8 cellular contexts compared by ENCODE assay signal in the genomic region with DNA sequence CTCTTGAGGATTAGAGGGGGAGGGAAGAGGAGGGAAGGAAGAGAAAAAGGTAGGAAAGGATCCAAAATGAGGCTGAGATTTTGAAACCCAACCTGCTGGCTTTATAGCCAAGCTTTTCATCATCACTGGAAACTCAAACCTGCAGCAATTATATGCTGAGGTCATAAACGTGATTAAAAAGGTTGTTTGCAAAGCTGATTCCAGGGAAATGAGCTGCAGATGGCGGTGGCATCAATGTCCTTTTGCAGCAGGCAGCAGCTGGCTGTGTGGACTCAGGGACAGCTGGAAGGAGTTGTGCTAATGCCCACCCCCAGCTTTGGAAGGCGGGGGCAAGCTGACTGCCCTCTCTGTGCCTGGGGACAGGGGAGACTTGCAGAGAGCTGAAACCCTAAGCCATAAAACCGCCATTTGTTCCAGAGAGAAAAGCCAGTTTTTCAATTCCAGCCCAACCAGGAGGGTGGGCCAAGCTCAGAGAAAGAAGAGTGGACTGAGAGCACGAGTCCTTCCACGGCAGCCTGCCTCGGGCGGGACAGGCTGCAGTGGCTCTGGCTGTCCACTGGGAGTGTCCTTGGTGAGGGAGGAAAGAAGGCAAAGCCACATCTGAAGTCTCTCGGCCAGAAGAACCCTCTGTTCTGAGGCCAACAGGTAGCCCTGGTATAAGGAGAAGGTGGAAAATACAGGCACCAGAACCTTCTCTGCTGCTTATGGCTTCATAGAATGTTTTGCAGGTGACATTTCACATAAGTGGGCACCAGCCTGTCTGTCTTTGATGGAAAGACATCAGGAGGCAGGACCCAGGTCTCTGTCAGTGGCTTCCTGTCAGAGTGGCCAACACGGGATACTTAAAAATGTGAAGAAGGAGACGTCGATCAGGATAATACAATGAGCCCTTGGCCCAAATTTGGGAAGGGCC.
A peak's percentile ranks its signal among the peaks of the same experiment; 100 is the strongest.
DNase-seq lines count a peak whose midpoint lies in the region; ATAC-seq and TF ChIP-seq lines count a peak whose summit lies in the region.

No MANE protein-coding gene starts in this region.

- no peak overlapping the region for H3K18ac ChIP-seq in mesenchymal stem cell (ENCODE audit: low read depth in 1 of 2, low read length in 2 of 2)

- H3K4me3 ChIP-seq in choroid plexus epithelial cell (ENCODE audit: low read depth, low read length) (no peak overlapping the region), mesenchymal stem cell (ENCODE audit: insufficient read depth in 1 of 2, low read depth in 1 of 2, low read length in 2 of 2) (no peak overlapping the region)
- no peak overlapping the region for H3K4me3 ChIP-seq in CD8-positive, alpha-beta T cell (ENCODE audit: low read depth, low read length)

- peaks cover 59 to 83% of the 10 kb centered on the region in 2 experiments for H3K27me3 ChIP-seq in mesenchymal stem cell (ENCODE audit: control insufficient read depth in 1 of 2, insufficient read depth in 1 of 2, low read length in 2 of 2)
- H3K27me3 ChIP-seq in CD8-positive, alpha-beta T cell (ENCODE audit: insufficient read depth, low read length) = no peaks in the 10 kb centered on the region

- H2BK5ac ChIP-seq in mesenchymal stem cell (ENCODE audit: low read depth, low read length, poor library complexity, severe bottlenecking) = no peak overlapping the region

- no peak overlapping the region for H3K9ac ChIP-seq in mesenchymal stem cell (ENCODE audit: low read length)

- H3K27me3 Mint-ChIP-seq in CD8-positive, alpha-beta T cell (ENCODE audit: low read depth) = peaks cover 31% of the 10 kb centered on the region

- H3K4me1 Mint-ChIP-seq in CD8-positive, alpha-beta T cell (ENCODE audit: low read depth) = peaks cover 2% of the 10 kb centered on the region

- no peak overlapping the region for H3K4me3 Mint-ChIP-seq in CD8-positive, alpha-beta T cell

- H2AK5ac ChIP-seq in mesenchymal stem cell (ENCODE audit: low read length, severe bottlenecking) = no peak overlapping the region

- intact Hi-C loops in CD8-positive, alpha-beta T cell (cut with DNase I, micrococcal nuclease) = loop anchor here in 1 of 2 experiments (5.0 kb wide), 1 partner anchor 118 kb away; no protein-coding TSS in a partner anchor

- DNase-seq in H4 (ENCODE audit: low spot score) (peak; percentile 64), NCI-H460 (ENCODE audit: extremely low read depth, low read depth) (peak; percentile 23), choroid plexus epithelial cell (ENCODE audit: low read depth) (peak; percentile 64), mesenchymal stem cell (peak; percentile 64)
- DNase-seq in CD8-positive, alpha-beta T cell = no peak
- DNase-seq in stimulated activated naive CD8-positive, alpha-beta T cell treated with anti-CD3 and anti-CD28 coated beads, Interleukin-15, Interleukin-2, amounts not matched to agents 100 U/mL and 50 U/mL, for 24 hours = no peak
- no peak for DNase-seq in activated effector memory CD4-positive, alpha-beta T cell treated with anti-CD3 and anti-CD28 coated beads, Interleukin-2, amount 50 U/mL, for 16 hours

- H3K9me3 ChIP-seq in mesenchymal stem cell (ENCODE audit: control insufficient read depth, low read length) = peaks cover 15% of the 10 kb centered on the region
- H3K9me3 ChIP-seq in CD8-positive, alpha-beta T cell (ENCODE audit: low read length) = no peaks in the 10 kb centered on the region

- peak; percentile 66 for TF ChIP-seq CTCF in choroid plexus epithelial cell (conservative IDR thresholded peaks at IDR 0.05; ENCODE audit: low read depth, low read length)
- TF ChIP-seq CTCF in CD8-positive, alpha-beta T cell (IDR thresholded peaks at IDR 0.05) = no peak

- CTCF ChIA-PET in CD8-positive, alpha-beta T cell (lab: Charles Lee) = interaction anchor here (1.1 kb wide), 1 partner anchor 37 kb away, joined by 3 read pairs; no protein-coding TSS in a partner anchor

- peaks cover 5% of the 10 kb centered on the region for H3K9me3 Mint-ChIP-seq in CD8-positive, alpha-beta T cell

- ATAC-seq in CD8-positive, alpha-beta T cell = no peak
- ATAC-seq in stimulated activated naive CD8-positive, alpha-beta T cell treated with anti-CD3 and anti-CD28 coated beads, Interleukin-15, Interleukin-2, amounts not matched to agents 100 U/mL and 50 U/mL, for 24 hours = no peak
- no peak for ATAC-seq in GM21619 (IDR thresholded peaks at IDR 0.05; ENCODE audit: unreplicated experiment)

- no peak overlapping the region for H3K4me2 ChIP-seq in mesenchymal stem cell (ENCODE audit: low read length, poor library complexity, severe bottlenecking)

- no peak overlapping the region for H2AFZ ChIP-seq in mesenchymal stem cell (ENCODE audit: low read depth, low read length)

- peaks cover 4% of the 10 kb centered on the region for H3K4me1 ChIP-seq in mesenchymal stem cell (ENCODE audit: control insufficient read depth, insufficient read depth, low read depth, low read length)
- no peaks in the 10 kb centered on the region for H3K4me1 ChIP-seq in CD8-positive, alpha-beta T cell (ENCODE audit: insufficient read depth, low read length)

- no peak overlapping the region for H3K27ac ChIP-seq in mesenchymal stem cell (ENCODE audit: low read length, poor library complexity, severe bottlenecking)
- H3K27ac ChIP-seq in CD8-positive, alpha-beta T cell (ENCODE audit: low read depth, low read length) = no peak overlapping the region

- no peak overlapping the region for H4K91ac ChIP-seq in mesenchymal stem cell (ENCODE audit: low read length)

- no peak overlapping the region for H3K23ac ChIP-seq in mesenchymal stem cell (ENCODE audit: low read length in 2 of 2)

- no peak overlapping the region for H2BK12ac ChIP-seq in mesenchymal stem cell (ENCODE audit: low read length in 2 of 2)

- H3K36me3 Mint-ChIP-seq in CD8-positive, alpha-beta T cell = no peaks in the 10 kb centered on the region

- 44% methylated on average over 12 of the region's 12 CpGs for WGBS in mesenchymal stem cell

- H2BK120ac ChIP-seq in mesenchymal stem cell (ENCODE audit: low read depth, low read length) = no peak overlapping the region

- H3K36me3 ChIP-seq in mesenchymal stem cell (ENCODE audit: control insufficient read depth in 1 of 2, insufficient read depth in 2 of 2, low read depth in 1 of 2, low read length in 2 of 2) = no peaks in the 10 kb centered on the region
- no peaks in the 10 kb centered on the region for H3K36me3 ChIP-seq in CD8-positive, alpha-beta T cell (ENCODE audit: insufficient read depth, low read length)

- no peak overlapping the region for H2BK15ac ChIP-seq in mesenchymal stem cell (ENCODE audit: low read depth, poor library complexity, severe bottlenecking)

- no peak overlapping the region for H3K27ac Mint-ChIP-seq in CD8-positive, alpha-beta T cell

- H3K14ac ChIP-seq in mesenchymal stem cell (ENCODE audit: low read length in 2 of 2) = no peak overlapping the region

- no peak overlapping the region for H3K4ac ChIP-seq in mesenchymal stem cell (ENCODE audit: low read depth in 1 of 2, low read length in 2 of 2)

- POLR2A ChIA-PET in CD8-positive, alpha-beta T cell (lab: Charles Lee) = no interaction called here

- no peaks in the 10 kb centered on the region for H3K79me1 ChIP-seq in mesenchymal stem cell (replicated peaks; ENCODE audit: low read length, poor library complexity, severe bottlenecking)

- H4K8ac ChIP-seq in mesenchymal stem cell (ENCODE audit: low read length) = peak overlapping the region; percentile 35

Comparison
In these comparisons a context has a peak if more than half of its experiments do, and no peak if none do; other contexts are left out.
1. DNase-seq: peak in H4 (single experiment), NCI-H460 (single experiment), choroid plexus epithelial cell (single experiment) and mesenchymal stem cell (single experiment); none in CD8-positive, alpha-beta T cell (0 of 7), stimulated activated naive CD8-positive, alpha-beta T cell treated with anti-CD3 and anti-CD28 coated beads, Interleukin-15, Interleukin-2, amounts not matched to agents 100 U/mL and 50 U/mL, for 24 hours (single experiment) and activated effector memory CD4-positive, alpha-beta T cell treated with anti-CD3 and anti-CD28 coated beads, Interleukin-2, amount 50 U/mL, for 16 hours (single experiment).